Comparison of ENCODE assay signal across 16 cellular contexts in genomic region chr17:62665599-62665998, GRCh38. TPM values are rescaled to one million over a fixed set of nuclear protein-coding genes. Genes with fewer than 3 reads are reported as not detected.
DNase-seq lines count a peak whose midpoint lies in the region; ATAC-seq, FAIRE-seq and TF ChIP-seq lines count a peak whose summit lies in the region.
"Had no signal": no experiment of that assay in that cellular context is flagged by ENCODE, and none has a peak within 500 bp of the region (broad histone marks: within the 10 kb centered on the region; RNA-seq: fewer than 3 reads in every experiment).

No MANE protein-coding gene starts in this region.

- peaks cover 27% of the 10 kb centered on the region for H3K27me3 Mint-ChIP-seq in activated naive CD4-positive, alpha-beta T cell treated with anti-CD3 and anti-CD28 coated beads, Interleukin-2, amount 10 ng/mL, durations not matched to agents 7 days and 5 days
- no peaks in the 10 kb centered on the region for H3K27me3 Mint-ChIP-seq in endodermal cell (ENCODE audit: insufficient read depth)

- H3K9ac ChIP-seq in endodermal cell (ENCODE audit: extremely low read depth, low read length, poor library complexity, severe bottlenecking), result no peak overlapping the region
- H3K9ac ChIP-seq: BLaER1 had no signal

- H3K27me3 ChIP-seq in endodermal cell (ENCODE audit: control insufficient read depth, insufficient read depth, low read length, poor library complexity, severe bottlenecking), result no peaks in the 10 kb centered on the region
- no peaks in the 10 kb centered on the region for H3K27me3 ChIP-seq in osteoblast (ENCODE audit: insufficient read depth, low read length)
- no peaks in the 10 kb centered on the region for H3K27me3 ChIP-seq in pancreas
- H3K27me3 ChIP-seq: BLaER1 had no signal

- CTCF ChIA-PET in activated naive CD4-positive, alpha-beta T cell treated with anti-CD3 and anti-CD28 coated beads, Interleukin-2, amount 10 ng/mL, durations not matched to agents 7 days and 5 days (lab: Charles Lee), result no interaction called here

- H3K4me1 ChIP-seq in endodermal cell (ENCODE audit: control insufficient read depth, insufficient read depth, low read length) (no peaks in the 10 kb centered on the region), osteoblast (ENCODE audit: insufficient read depth, low read length) (peaks cover 17% of the 10 kb centered on the region), pancreas (no peaks in the 10 kb centered on the region)
- H3K4me1 ChIP-seq: BLaER1 had no signal

- no peaks in the 10 kb centered on the region for H3K36me3 Mint-ChIP-seq in activated naive CD4-positive, alpha-beta T cell treated with anti-CD3 and anti-CD28 coated beads, Interleukin-2, amount 10 ng/mL, durations not matched to agents 7 days and 5 days
- peaks cover 45% of the 10 kb centered on the region for H3K36me3 Mint-ChIP-seq in endodermal cell (ENCODE audit: low read depth)
- H3K36me3 Mint-ChIP-seq: CD8-positive, alpha-beta T cell had no signal

- peak; percentile 16 for DNase-seq in activated naive CD4-positive, alpha-beta T cell treated with anti-CD3 and anti-CD28 coated beads, Interleukin-2, amount 10 ng/mL, durations not matched to agents 7 days and 5 days
- no peak for DNase-seq in activated naive CD4-positive, alpha-beta T cell (lab: John Stamatoyannopoulos, UW)
- DNase-seq in endodermal cell, result peak; percentile 37
- peak; percentile 37 for DNase-seq in osteoblast (ENCODE audit: insufficient read length, low spot score, missing footprints)
- DNase-seq in pancreas, result no peak
- DNase-seq in DMS79 (lab: John Stamatoyannopoulos, UW), result no peak
- DNase-seq: 8988T; Calu3; CD8-positive, alpha-beta T cell; DND-41; EL had no signal

- intact Hi-C loops in pancreas (cut with DNase I), result no loop called here

- peaks cover 81% of the 10 kb centered on the region for H3K79me2 ChIP-seq in osteoblast (ENCODE audit: insufficient read depth, low read length)

- H3K9me3 ChIP-seq in endodermal cell (ENCODE audit: control insufficient read depth, low read length) (peaks cover 9% of the 10 kb centered on the region), osteoblast (ENCODE audit: low read depth, low read length) (peaks cover 4% of the 10 kb centered on the region), pancreas (no peaks in the 10 kb centered on the region)

- H3K4me3 ChIP-seq in endodermal cell (ENCODE audit: low read length), result no peak overlapping the region
- no peak overlapping the region for H3K4me3 ChIP-seq in osteoblast (ENCODE audit: insufficient read depth, low read length)
- H3K4me3 ChIP-seq in pancreas, result no peak overlapping the region
- H3K4me3 ChIP-seq: BLaER1, GM12878 had no signal

- peaks cover 50% of the 10 kb centered on the region for H4K20me1 ChIP-seq in osteoblast (ENCODE audit: insufficient read depth, low read length)
- H4K20me1 ChIP-seq: BLaER1 had no signal

- no peak for FAIRE-seq in pancreas (lab: Jason Lieb, UNC)
- FAIRE-seq: GM12878, H1 had no signal

- H3K36me3 ChIP-seq in endodermal cell (ENCODE audit: control insufficient read depth, insufficient read depth, low read length) (peaks cover 27% of the 10 kb centered on the region), osteoblast (ENCODE audit: insufficient read depth, low read length) (peaks cover 49% of the 10 kb centered on the region), pancreas (no peaks in the 10 kb centered on the region)

- no peak overlapping the region for H3K4me3 Mint-ChIP-seq in activated naive CD4-positive, alpha-beta T cell treated with anti-CD3 and anti-CD28 coated beads, Interleukin-2, amount 10 ng/mL, durations not matched to agents 7 days and 5 days
- no peak overlapping the region for H3K4me3 Mint-ChIP-seq in endodermal cell
- H3K4me3 Mint-ChIP-seq: CD8-positive, alpha-beta T cell; H9 had no signal

- H3K27ac Mint-ChIP-seq in activated naive CD4-positive, alpha-beta T cell treated with anti-CD3 and anti-CD28 coated beads, Interleukin-2, amount 10 ng/mL, durations not matched to agents 7 days and 5 days, result no peak overlapping the region
- no peak overlapping the region for H3K27ac Mint-ChIP-seq in endodermal cell
- H3K27ac Mint-ChIP-seq: CD8-positive, alpha-beta T cell had no signal

- WGBS in endodermal cell (ENCODE audit: insufficient coverage in 1 of 2, insufficient read length in 1 of 2), 2 experiments, result 83 to 98% methylated on average over 3 of the region's 3 CpGs
- 60 to 97% methylated on average over 3 of the region's 3 CpGs for WGBS in pancreas, 2 donors

- peaks cover 8% of the 10 kb centered on the region for H3K9me3 Mint-ChIP-seq in activated naive CD4-positive, alpha-beta T cell treated with anti-CD3 and anti-CD28 coated beads, Interleukin-2, amount 10 ng/mL, durations not matched to agents 7 days and 5 days
- peaks cover 9% of the 10 kb centered on the region for H3K9me3 Mint-ChIP-seq in endodermal cell

- no peak overlapping the region for H3K27ac ChIP-seq in endodermal cell (ENCODE audit: low read depth, low read length)
- no peak overlapping the region for H3K27ac ChIP-seq in osteoblast (ENCODE audit: low read depth, low read length)
- no peak overlapping the region for H3K27ac ChIP-seq in pancreas
- H3K27ac ChIP-seq: BLaER1 had no signal

- no peaks in the 10 kb centered on the region for H3K4me1 Mint-ChIP-seq in activated naive CD4-positive, alpha-beta T cell treated with anti-CD3 and anti-CD28 coated beads, Interleukin-2, amount 10 ng/mL, durations not matched to agents 7 days and 5 days
- no peaks in the 10 kb centered on the region for H3K4me1 Mint-ChIP-seq in endodermal cell

- ATAC-seq in pancreas (no peak), HG02571 (IDR thresholded peaks at IDR 0.05; ENCODE audit: unreplicated experiment) (no peak)
- ATAC-seq: CD8-positive, alpha-beta T cell; GM12878 had no signal

- no peak overlapping the region for H3K4me2 ChIP-seq in osteoblast (ENCODE audit: insufficient read depth, low read length)
- H3K4me2 ChIP-seq: BLaER1 had no signal

- no peak for TF ChIP-seq CTCF in endodermal cell (conservative IDR thresholded peaks at IDR 0.05)
- TF ChIP-seq CTCF in osteoblast (IDR thresholded peaks at IDR 0.05; ENCODE audit: extremely low read depth, low read depth, low read length), result no peak
- no peak for TF ChIP-seq CTCF in pancreas (IDR thresholded peaks at IDR 0.05)

- no peak overlapping the region for H2AFZ ChIP-seq in osteoblast (ENCODE audit: low read length)

RNA-seq across cellular contexts. Expression of gene MRC2, which starts 38.1 kb away (rescaled TPM):
- total RNA-seq in endodermal cell (100 to 1,000 TPM; 103 to 165 TPM), osteoblast (443 and 552 TPM in 2 replicates), pancreas (10 to 100 TPM in 2 of 6 donors, 1 to 10 TPM in 4; 1.6 to 25.4 (median 5.5) TPM)
- 133 TPM for polyA plus RNA-seq in endodermal cell (2013, experiment 1 of 2)
- 140 TPM for polyA plus RNA-seq in endodermal cell (2013, experiment 2 of 2)
- 1 to 10 TPM; 2.9 to 6.5 TPM for polyA plus RNA-seq in pancreas

Comparison
In these comparisons a context has a peak if more than half of its experiments do, and no peak if none do; other contexts are left out.
1. DNase-seq: peak in activated naive CD4-positive, alpha-beta T cell treated with anti-CD3 and anti-CD28 coated beads, Interleukin-2, amount 10 ng/mL, durations not matched to agents 7 days and 5 days (single experiment), endodermal cell (single experiment) and osteoblast (single experiment); none in activated naive CD4-positive, alpha-beta T cell (0 of 4), pancreas (0 of 6) and DMS79 (single experiment).